Comparison of ENCODE assay signal across 22 cellular contexts in the genomic region with DNA sequence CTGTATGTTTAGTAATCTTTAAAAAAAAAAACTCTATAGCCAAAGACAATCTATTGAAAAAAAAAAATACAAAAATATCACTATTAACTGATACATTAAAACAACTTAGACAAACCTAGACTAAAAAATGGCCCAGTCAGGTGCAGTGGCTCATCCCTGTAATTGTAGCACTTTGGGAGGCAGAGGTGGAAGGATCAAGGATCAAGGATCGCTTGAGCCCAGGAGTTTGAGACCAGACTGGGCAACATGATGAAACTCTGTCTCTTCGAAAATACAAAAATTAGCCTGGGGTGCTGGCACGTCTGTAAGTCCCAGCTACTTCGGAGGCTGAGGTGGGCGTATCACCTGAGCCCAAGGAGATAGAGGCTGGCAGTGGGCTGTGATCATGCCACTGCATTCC.
"Had no signal": no experiment of that assay in that cellular context is flagged by ENCODE, and none has a peak within 500 bp of the region (broad histone marks: within the 10 kb centered on the region; RNA-seq: fewer than 3 reads in every experiment).

No MANE protein-coding gene starts in this region.

- DNase-seq: Kasumi-1, MV-4-11, NCI-H1048, NCI-H1105, NCI-H1417, NCI-H1436 treated with DMSO at 0.1 percent for 48 hours, NCI-H1694, NCI-H187 treated with DMSO at 0.1 percent for 48 hours, NCI-H2029 treated with DMSO at 0.1 percent for 48 hours, NCI-H2171 treated with DMSO at 0.1 percent for 48 hours, NCI-H2227 treated with DMSO at 0.1 percent for 48 hours, NCI-H524 treated with DMSO at 0.1 percent for 48 hours, NCI-H69, NCI-H774, Right ventricle myocardium superior, RPMI8226, SIG-M5 had no signal

- H3K4me3 Mint-ChIP-seq: IgD-negative memory B cell had no signal

- H3K27me3 ChIP-seq: SJSA1 had no signal

- H3K4me3 ChIP-seq: K562, SJSA1, SK-N-MC had no signal

- H3K9me3 Mint-ChIP-seq: IgD-negative memory B cell had no signal

- H3K4me2 ChIP-seq: KMS-11 had no signal

- H3K9me3 ChIP-seq: SJSA1 had no signal

- H3K4me1 ChIP-seq: SJSA1 had no signal

- H3K27ac ChIP-seq: KMS-11, SJSA1, SK-N-MC had no signal

- H3K9ac ChIP-seq: KMS-11 had no signal

- H3K27me3 Mint-ChIP-seq: IgD-negative memory B cell had no signal
